ENCODE assay signal across 23 cellular contexts in genomic region chr9:131555841-131556673, GRCh38. TPM values are rescaled to one million over a fixed set of nuclear protein-coding genes. Genes with fewer than 3 reads are reported as not detected.
"Had no signal": no experiment of that assay in that cellular context is flagged by ENCODE, and none has a peak within 500 bp of the region (broad histone marks: within the 10 kb centered on the region; RNA-seq: fewer than 3 reads in every experiment).

No MANE protein-coding gene starts in this region.

- H3K27ac Mint-ChIP-seq: activated CD4-positive, alpha-beta T cell treated with anti-CD3 and anti-CD28 coated beads for 36 hours; activated CD8-positive, alpha-beta memory T cell treated with anti-CD3 and anti-CD28 coated beads, Interleukin-2, amount 10 ng/mL, durations not matched to agents 7 days and 5 days; activated naive CD4-positive, alpha-beta T cell treated with anti-CD3 and anti-CD28 coated beads, Interleukin-2, amount 50 U/mL, for 72 hours; activated naive CD8-positive, alpha-beta T cell treated with anti-CD3 and anti-CD28 coated beads, Interleukin-2, amount 50 U/mL, for 24 hours; activated T-cell treated with anti-CD3 and anti-CD28 coated beads, Interleukin-2, amount 50 U/mL, for 24 hours; activated T-helper 1 cell treated with anti-CD3 and anti-CD28 coated beads, Interleukin-12 subunit alpha, Interleukin-12 subunit beta, Interleukin-2, Interleukin-4 antibody, amounts not matched to agents 30 ng/mL and 10 ng/mL and 1 ng/mL, durations not matched to agents 14 hours and 24 hours and 36 hours; brain had no signal

- H3K4me3 ChIP-seq: PC-9 had no signal

- H3K4me1 Mint-ChIP-seq: activated CD4-positive, alpha-beta T cell treated with anti-CD3 and anti-CD28 coated beads for 36 hours; activated CD8-positive, alpha-beta memory T cell treated with anti-CD3 and anti-CD28 coated beads, Interleukin-2, amount 10 ng/mL, durations not matched to agents 7 days and 5 days; activated naive CD8-positive, alpha-beta T cell treated with anti-CD3 and anti-CD28 coated beads, Interleukin-2, amount 50 U/mL, for 24 hours; brain had no signal

- H3K9me3 Mint-ChIP-seq: activated naive CD4-positive, alpha-beta T cell treated with anti-CD3 and anti-CD28 coated beads, Interleukin-2, amount 50 U/mL, for 72 hours; activated naive CD8-positive, alpha-beta T cell treated with anti-CD3 and anti-CD28 coated beads, Interleukin-2, amount 50 U/mL, for 24 hours; activated T-cell treated with anti-CD3 and anti-CD28 coated beads, Interleukin-2, amount 50 U/mL, for 24 hours; activated T-helper 1 cell treated with anti-CD3 and anti-CD28 coated beads, Interleukin-12 subunit alpha, Interleukin-12 subunit beta, Interleukin-2, Interleukin-4 antibody, amounts not matched to agents 30 ng/mL and 10 ng/mL and 1 ng/mL, durations not matched to agents 14 hours and 24 hours and 36 hours had no signal

- H3K27ac ChIP-seq: PC-9, VCaP had no signal

- DNase-seq: activated CD4-positive, alpha-beta T cell treated with anti-CD3 and anti-CD28 coated beads for 36 hours; activated CD8-positive, alpha-beta memory T cell treated with anti-CD3 and anti-CD28 coated beads, Interleukin-2, amount 10 ng/mL, durations not matched to agents 7 days and 5 days; activated effector memory CD4-positive, alpha-beta T cell treated with Interleukin-2 at 50 U/mL for 16 hours; activated naive CD4-positive, alpha-beta T cell treated with Interleukin-2 at 50 U/mL for 16 hours; activated naive CD8-positive, alpha-beta T cell treated with anti-CD3 and anti-CD28 coated beads, Interleukin-2, amount 50 U/mL, for 24 hours; activated T-cell treated with anti-CD3 and anti-CD28 coated beads, Interleukin-2, amount 50 U/mL, for 24 hours; amniotic stem cell; Karpas-422; MM.1S; NCI-H1105 treated with DMSO at 0.1 percent for 48 hours; NCI-H1436 treated with DMSO at 0.1 percent for 48 hours; NCI-H187; NCI-H2081 treated with DMSO at 0.1 percent for 48 hours; NCI-H446; NCI-H524; PC-9; SIG-M5 had no signal

- H3K4me2 ChIP-seq: PC-9 had no signal

- ATAC-seq: activated CD4-positive, alpha-beta T cell treated with anti-CD3 and anti-CD28 coated beads for 36 hours; activated CD8-positive, alpha-beta memory T cell treated with anti-CD3 and anti-CD28 coated beads, Interleukin-2, amount 10 ng/mL, durations not matched to agents 7 days and 5 days; activated naive CD8-positive, alpha-beta T cell treated with anti-CD3 and anti-CD28 coated beads, Interleukin-2, amount 50 U/mL, for 24 hours had no signal

- H3K4me3 Mint-ChIP-seq: activated CD4-positive, alpha-beta T cell treated with anti-CD3 and anti-CD28 coated beads for 36 hours; activated CD8-positive, alpha-beta memory T cell treated with anti-CD3 and anti-CD28 coated beads, Interleukin-2, amount 10 ng/mL, durations not matched to agents 7 days and 5 days; activated naive CD8-positive, alpha-beta T cell treated with anti-CD3 and anti-CD28 coated beads, Interleukin-2, amount 50 U/mL, for 24 hours; activated T-cell treated with anti-CD3 and anti-CD28 coated beads, Interleukin-2, amount 50 U/mL, for 24 hours; activated T-helper 1 cell treated with anti-CD3 and anti-CD28 coated beads, Interleukin-12 subunit alpha, Interleukin-12 subunit beta, Interleukin-2, Interleukin-4 antibody, amounts not matched to agents 30 ng/mL and 10 ng/mL and 1 ng/mL, durations not matched to agents 14 hours and 24 hours and 36 hours had no signal

- H2AFZ ChIP-seq: PC-9 had no signal

- H3K36me3 Mint-ChIP-seq: activated CD8-positive, alpha-beta memory T cell treated with anti-CD3 and anti-CD28 coated beads, Interleukin-2, amount 10 ng/mL, durations not matched to agents 7 days and 5 days had no signal

- FAIRE-seq: astrocyte had no signal

RNA-seq across cellular contexts. Expression of gene PRRT1B, which starts 10.7 kb away (rescaled TPM):
- total RNA-seq: activated CD4-positive, alpha-beta T cell treated with anti-CD3 and anti-CD28 coated beads for 36 hours; activated CD8-positive, alpha-beta memory T cell treated with anti-CD3 and anti-CD28 coated beads, Interleukin-2, amount 10 ng/mL, durations not matched to agents 7 days and 5 days; activated naive CD4-positive, alpha-beta T cell treated with anti-CD3 and anti-CD28 coated beads, Interleukin-2, amount 50 U/mL, for 72 hours; activated T-helper 1 cell treated with anti-CD3 and anti-CD28 coated beads, Interleukin-12 subunit alpha, Interleukin-12 subunit beta, Interleukin-2, Interleukin-4 antibody, amounts not matched to agents 30 ng/mL and 10 ng/mL and 1 ng/mL, durations not matched to agents 14 hours and 24 hours and 36 hours; astrocyte; PC-9; T-helper 2 cell treated with Interferon-gamma antibody and Interleukin-4, amounts not matched to agents 100 ng/mL and 5 ng/mL, for 36 hours had no signal
